ENCODE assay signal across 10 cellular contexts in the genomic region with DNA sequence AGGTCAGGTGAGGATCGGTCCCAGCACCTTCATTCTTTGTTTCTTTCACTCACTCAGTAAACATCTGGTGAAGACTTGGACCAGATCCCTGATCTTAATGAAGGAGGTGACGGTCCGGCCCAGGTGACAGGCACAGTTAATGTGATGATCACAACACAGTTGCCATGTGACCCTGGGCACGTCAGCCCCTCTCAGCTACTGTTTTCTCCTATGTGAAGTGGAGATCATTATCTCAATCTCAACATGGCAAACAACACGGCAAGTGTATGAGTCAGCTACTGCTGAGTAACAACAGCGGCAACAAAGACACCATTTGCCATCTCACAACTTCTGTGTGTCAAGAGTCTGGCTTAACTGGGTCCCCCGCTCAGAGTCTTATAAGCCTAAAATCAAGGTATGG.
DNase-seq lines count a peak whose midpoint lies in the region; ATAC-seq and TF ChIP-seq lines count a peak whose summit lies in the region.
"Had no signal": no experiment of that assay in that cellular context is flagged by ENCODE, and none has a peak within 500 bp of the region (broad histone marks: within the 10 kb centered on the region; RNA-seq: fewer than 3 reads in every experiment).

No MANE protein-coding gene starts in this region.

- H3K4me3 ChIP-seq in heart left ventricle (no peak overlapping the region), lower lobe of right lung (no peak overlapping the region), upper lobe of left lung (no peak overlapping the region)

- no peak for DNase-seq in heart left ventricle
- no peak for DNase-seq in Right ventricle myocardium inferior (ENCODE audit: missing footprints)
- peak; percentile 51 for DNase-seq in amniotic epithelial cell (ENCODE audit: low read depth)
- DNase-seq in lower lobe of right lung = no peak
- DNase-seq in upper lobe of left lung = no peak
- no peak for DNase-seq in medulla oblongata (ENCODE audit: extremely low spot score)
- DNase-seq: activated gamma-delta T cell, Caco-2 had no signal

- peaks cover 0 to 77% (median 16%) of the 10 kb centered on the region in 12 donors for H3K4me1 ChIP-seq in heart left ventricle
- peaks cover 54% of the 10 kb centered on the region for H3K4me1 ChIP-seq in lower lobe of right lung
- H3K4me1 ChIP-seq in upper lobe of left lung = peaks cover 32 to 62% (median 51%) of the 10 kb centered on the region in 4 donors
- H3K4me1 ChIP-seq: Caco-2 had no signal

- H3K36me3 ChIP-seq in heart left ventricle (no peaks in the 10 kb centered on the region), lower lobe of right lung (no peaks in the 10 kb centered on the region), upper lobe of left lung (no peaks in the 10 kb centered on the region)

- TF ChIP-seq CTCF in heart left ventricle (IDR thresholded peaks at IDR 0.05) = no peak
- no peak for TF ChIP-seq CTCF in lower lobe of right lung (IDR thresholded peaks at IDR 0.05)
- no peak for TF ChIP-seq CTCF in upper lobe of left lung (IDR thresholded peaks at IDR 0.05)

- 78 to 84% (median 82%) methylated on average over 7 of the region's 7 CpGs for WGBS in heart left ventricle, 4 donors
- 56 to 80% methylated on average over 7 of the region's 7 CpGs for WGBS in upper lobe of left lung, 2 donors

- no peak for TF ChIP-seq EP300 in upper lobe of left lung (IDR thresholded peaks at IDR 0.05)

- H3K9me3 ChIP-seq in heart left ventricle = peaks cover 0 to 21% (median 7%) of the 10 kb centered on the region in 12 donors
- peaks cover 7% of the 10 kb centered on the region for H3K9me3 ChIP-seq in lower lobe of right lung
- H3K9me3 ChIP-seq in upper lobe of left lung = peaks cover 0 to 7% (median 2%) of the 10 kb centered on the region in 4 donors

- H3K27ac ChIP-seq in heart left ventricle (peak overlapping the region; percentile 20 to 91 (median 72)), lower lobe of right lung (peak overlapping the region; percentile 80), upper lobe of left lung (peak overlapping the region; percentile 82 to 99 (median 91))

- H3K27me3 ChIP-seq in heart left ventricle (no peaks in the 10 kb centered on the region), lower lobe of right lung (ENCODE audit: low read depth) (no peaks in the 10 kb centered on the region), upper lobe of left lung (no peaks in the 10 kb centered on the region)

- TF ChIP-seq POLR2A in heart left ventricle (IDR thresholded peaks at IDR 0.05) (no peak), upper lobe of left lung (IDR thresholded peaks at IDR 0.05) (no peak)

- intact Hi-C loops in heart left ventricle (cut with DNase I) (no loop called here), Right ventricle myocardium inferior (cut with DNase I) (no loop called here), lower lobe of right lung (cut with DNase I) (no loop called here)

- ATAC-seq in heart left ventricle (no peak), Right ventricle myocardium inferior (no peak), lower lobe of right lung (peak in 1 of 2 donors; percentile 48), upper lobe of left lung (ENCODE audit: low FRiP score in 2 of 2) (peak in 1 of 2 donors; percentile 1), GM18498 (IDR thresholded peaks at IDR 0.05; ENCODE audit: unreplicated experiment) (no peak), HG03439 (IDR thresholded peaks at IDR 0.05; ENCODE audit: unreplicated experiment) (no peak)
